8 cellular contexts compared by ENCODE assay signal in the genomic region with DNA sequence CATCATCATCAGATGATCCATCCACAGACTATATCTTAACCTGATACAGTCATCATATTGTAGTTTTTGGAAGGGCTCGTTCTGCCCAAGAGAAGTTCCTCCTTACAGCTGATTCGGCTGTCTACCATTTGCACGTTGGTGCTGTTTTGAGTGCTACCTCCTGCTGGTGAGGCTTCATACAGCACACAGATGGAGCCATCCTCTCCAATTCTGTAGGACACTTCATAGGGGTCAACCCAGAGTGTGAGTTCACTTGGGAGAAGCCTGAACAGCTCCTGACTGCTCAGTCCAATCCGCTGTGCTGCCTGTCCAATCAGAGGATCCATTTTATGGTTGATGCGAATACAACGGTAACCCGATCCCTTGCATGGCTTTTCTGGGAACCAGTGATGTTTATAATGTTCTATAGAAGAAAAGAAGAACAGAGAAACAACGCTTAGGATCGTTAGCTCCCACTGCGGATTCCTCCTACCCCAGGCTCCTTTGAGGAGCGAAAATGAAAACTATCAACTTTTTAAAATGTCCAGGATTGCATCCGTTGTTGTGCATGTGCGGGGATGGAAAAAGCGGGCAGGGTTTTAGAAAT. TPM values are rescaled to one million over a fixed set of nuclear protein-coding genes. Genes with fewer than 3 reads are reported as not detected.
DNase-seq lines count a peak whose midpoint lies in the region; ATAC-seq and TF ChIP-seq lines count a peak whose summit lies in the region.

No MANE protein-coding gene starts in this region.

- H3K9me3 ChIP-seq in HUES64 (ENCODE audit: insufficient read depth, low read depth, low read length), result no peaks in the 10 kb centered on the region
- no peaks in the 10 kb centered on the region for H3K9me3 ChIP-seq in OCI-LY1 (ENCODE audit: low read length)
- H3K9me3 ChIP-seq in mucosa of descending colon, result no peaks in the 10 kb centered on the region

- no peaks in the 10 kb centered on the region for H4K20me1 ChIP-seq in OCI-LY1 (ENCODE audit: insufficient read depth, low read length)

- peak overlapping the region; percentile 97 for H3K4me2 ChIP-seq in OCI-LY1 (ENCODE audit: low read length)

- TF ChIP-seq CTCF in AG04449 (IDR thresholded peaks at IDR 0.05; ENCODE audit: insufficient read depth, low read length, missing control alignments) (peak; percentile 82), OCI-LY1 (IDR thresholded peaks at IDR 0.05; ENCODE audit: low read length) (peak; percentile 92), epithelial cell of esophagus (IDR thresholded peaks at IDR 0.05; ENCODE audit: insufficient read depth, low read depth, low read length, missing control alignments) (peak; percentile 88), mucosa of descending colon (IDR thresholded peaks at IDR 0.05) (peak; percentile 40)

- H3K4me1 ChIP-seq in HUES64 (ENCODE audit: insufficient read depth, low read length), result peaks cover 61% of the 10 kb centered on the region
- H3K4me1 ChIP-seq in OCI-LY1 (ENCODE audit: insufficient read depth, low read length, severe bottlenecking), result peaks cover 57% of the 10 kb centered on the region
- peaks cover 8% of the 10 kb centered on the region for H3K4me1 ChIP-seq in mucosa of descending colon (ENCODE audit: low read depth)

- H2AFZ ChIP-seq in OCI-LY1 (ENCODE audit: low read length), result no peak overlapping the region

- H3K27me3 ChIP-seq in HUES64 (ENCODE audit: insufficient read depth, low read length), result no peaks in the 10 kb centered on the region
- no peaks in the 10 kb centered on the region for H3K27me3 ChIP-seq in OCI-LY1 (ENCODE audit: insufficient read depth, low read length)

- H3K36me3 ChIP-seq in HUES64 (ENCODE audit: insufficient read depth, low read length) (peaks cover 36% of the 10 kb centered on the region), OCI-LY1 (ENCODE audit: insufficient read depth, low read length) (peaks cover 55% of the 10 kb centered on the region), mucosa of descending colon (ENCODE audit: low read depth) (peaks cover 5% of the 10 kb centered on the region)

- peaks cover 75% of the 10 kb centered on the region for H3K79me2 ChIP-seq in OCI-LY1 (ENCODE audit: insufficient read depth, low read length)

- H3K9ac ChIP-seq in HUES64 (ENCODE audit: low read depth, low read length) (peak overlapping the region; percentile 91), OCI-LY1 (ENCODE audit: low read length) (peak overlapping the region; percentile 77)

- no peaks in the 10 kb centered on the region for H3K9me2 ChIP-seq in OCI-LY1 (ENCODE audit: low read depth, low read length)

- CTCF ChIA-PET in AG04449 (lab: Yijun Ruan, JAX), result interaction anchor here (0.6 to 4.7 kb wide), 19 partner anchors 9 to 762 kb away, joined by 3 to 43 read pairs (median 3); no protein-coding TSS in a partner anchor

- H3F3A ChIP-seq in OCI-LY1 (ENCODE audit: insufficient read depth, low read length), result no peaks in the 10 kb centered on the region; the same call in 1 of the 2 replicates

- POLR2A ChIA-PET in AG04449 (lab: Yijun Ruan, JAX), result interaction anchor here (0.6 to 3.2 kb wide), 16 partner anchors 10 to 783 kb away, joined by 3 to 43 read pairs (median 8); no protein-coding TSS in a partner anchor

- H3K4me3 ChIP-seq in AG04449 (ENCODE audit: low read depth, low read length) (peak overlapping the region; percentile 95), HUES64 (ENCODE audit: low read length) (peak overlapping the region; percentile 91), OCI-LY1 (ENCODE audit: low read depth, low read length, poor library complexity, severe bottlenecking) (peak overlapping the region; percentile 90), epithelial cell of esophagus (ENCODE audit: low read length) (peak overlapping the region; percentile 82), mucosa of descending colon (peak overlapping the region; percentile 95)

- WGBS in HUES64, result 7% methylated on average over 14 of the region's 14 CpGs

- H3K27ac ChIP-seq in HUES64 (ENCODE audit: low read depth, low read length), result peak overlapping the region; percentile 86; the same call in 1 of the 2 replicates
- peak overlapping the region; percentile 83 for H3K27ac ChIP-seq in OCI-LY1 (ENCODE audit: low read depth, low read length, poor library complexity, severe bottlenecking)

- peak; percentile 89 for DNase-seq in AG04449 (ENCODE audit: low read depth, low spot score)
- DNase-seq in activated CD8-positive, alpha-beta memory T cell treated with anti-CD3 and anti-CD28 coated beads, Interleukin-2, amount 50 U/mL, for 48 hours, result peak; percentile 70
- peak; percentile 91 for DNase-seq in epithelial cell of esophagus (ENCODE audit: low read depth)
- peak; percentile 55 to 87 (median 69) for DNase-seq in mucosa of descending colon
- DNase-seq in stimulated activated CD8-positive, alpha-beta memory T cell treated with anti-CD3 and anti-CD28 coated beads, Interleukin-4, amount 100 ng/mL, for 24 hours (ENCODE audit: low read depth), result peak; percentile 40

- ATAC-seq in GM18867 (IDR thresholded peaks at IDR 0.05; ENCODE audit: unreplicated experiment) (peak; percentile 24), mucosa of descending colon (peak; percentile 49)

- intact Hi-C loops in mucosa of descending colon (cut with DNase I, micrococcal nuclease), result loop anchor here (5.0 to 10.0 kb wide), 4 partner anchors 117 to 431 kb away; no protein-coding TSS in a partner anchor

RNA-seq across cellular contexts. Expression of a gene that starts 1.5 kb away (rescaled TPM):
- polyA plus RNA-seq in HUES64 (2013, experiment 1 of 2), result 20.0 TPM
- 25.7 TPM for polyA plus RNA-seq in HUES64 (2013, experiment 2 of 2)
- 100 to 1,000 TPM; 124 to 176 (median 147) TPM for total RNA-seq in mucosa of descending colon

Comparison
In these comparisons a context has a peak if more than half of its experiments do, and no peak if none do; other contexts are left out.
1. Peak in every context shown above with its lines: DNase-seq, ATAC-seq, H3K4me3 ChIP-seq and H3K27ac ChIP-seq.
2. DNase-seq: peak in every context shown above with its lines; median percentile 91 in epithelial cell of esophagus; 89 in AG04449; 70 in activated CD8-positive, alpha-beta memory T cell treated with anti-CD3 and anti-CD28 coated beads, Interleukin-2, amount 50 U/mL, for 48 hours; 69 in mucosa of descending colon; 40 in stimulated activated CD8-positive, alpha-beta memory T cell treated with anti-CD3 and anti-CD28 coated beads, Interleukin-4, amount 100 ng/mL, for 24 hours.
3. CTCF ChIP-seq: peak in every context shown above with its lines; median percentile 92 in OCI-LY1; 88 in epithelial cell of esophagus; 82 in AG04449; 40 in mucosa of descending colon.